24 cellular contexts compared by ENCODE assay signal in the genomic region with DNA sequence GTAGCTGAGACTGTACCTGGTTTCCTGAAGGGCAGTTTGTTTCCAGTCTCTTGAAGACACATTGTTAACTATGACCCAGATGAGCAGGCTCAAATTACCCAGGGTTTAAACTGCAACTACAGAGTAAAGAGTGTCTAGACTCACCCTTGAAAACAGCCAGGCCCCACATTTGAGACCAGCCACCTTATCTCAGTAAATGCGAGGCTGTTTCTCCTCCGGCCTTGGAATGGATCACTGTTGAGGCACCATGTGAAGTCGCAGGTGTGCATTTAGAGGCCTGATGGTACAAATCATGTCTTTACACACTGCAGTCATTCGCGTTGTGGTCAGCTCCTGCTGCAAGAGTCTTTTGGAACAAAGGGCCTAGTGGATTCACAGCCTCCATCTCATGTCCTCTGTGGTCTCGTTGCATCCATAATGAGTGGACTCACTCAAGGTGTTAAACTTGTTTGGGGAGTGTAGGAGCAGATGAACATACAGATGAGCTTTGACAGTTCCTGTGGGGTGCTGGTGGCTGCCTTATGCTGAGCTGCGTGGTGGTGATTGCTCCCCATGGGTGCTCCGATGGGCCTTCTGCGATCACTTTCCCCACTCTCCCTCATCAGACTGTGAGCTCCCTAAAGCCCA. TPM values are rescaled to one million over a fixed set of nuclear protein-coding genes. Genes with fewer than 3 reads are reported as not detected.
A peak's percentile ranks its signal among the peaks of the same experiment; 100 is the strongest.
DNase-seq lines count a peak whose midpoint lies in the region; ATAC-seq and TF ChIP-seq lines count a peak whose summit lies in the region.
"Had no signal": no experiment of that assay in that cellular context is flagged by ENCODE, and none has a peak within 500 bp of the region (broad histone marks: within the 10 kb centered on the region; RNA-seq: fewer than 3 reads in every experiment).

No MANE protein-coding gene starts in this region.

- no peak overlapping the region for H2AFZ ChIP-seq in hepatocyte
- H2AFZ ChIP-seq: GM23248 had no signal

- H3K4me3 Mint-ChIP-seq in activated CD8-positive, alpha-beta T cell treated with anti-CD3 and anti-CD28 coated beads, Interleukin-2, amount 10 ng/mL, durations not matched to agents 7 days and 5 days: no peak overlapping the region
- no peak overlapping the region for H3K4me3 Mint-ChIP-seq in activated CD8-positive, alpha-beta T cell treated with anti-CD3 and anti-CD28 coated beads for 36 hours
- H3K4me3 Mint-ChIP-seq: CD8-positive, alpha-beta T cell had no signal

- DNase-seq in activated CD8-positive, alpha-beta T cell treated with anti-CD3 and anti-CD28 coated beads, Interleukin-2, amount 10 ng/mL, durations not matched to agents 7 days and 5 days: peak; percentile 18
- DNase-seq in activated CD8-positive, alpha-beta T cell treated with anti-CD3 and anti-CD28 coated beads for 36 hours: no peak
- DNase-seq in RWPE2 (ENCODE audit: low spot score) (peak; percentile 19), hepatocyte (ENCODE audit: low spot score) (no peak), stomach (peak; percentile 11), glomerular visceral epithelial cell (ENCODE audit: extremely low spot score) (no peak), foreskin melanocyte (no peak)
- DNase-seq: AML-193; C1 segment of cervical spinal cord; CD8-positive, alpha-beta T cell; DND-41; GM23248; KG1; NCI-H1092 treated with DMSO at 0.1 percent for 48 hours; NCI-H146; NCI-H2029; NCI-H2171; NCI-H524 treated with DMSO at 0.1 percent for 48 hours; NCI-H82; OCI-M1 had no signal

- 72% methylated on average over 9 of the region's 9 CpGs for WGBS in hepatocyte (ENCODE audit: low lambda C conversion rate, missing lambda C conversion rate)
- WGBS in stomach, 5 donors: 80 to 87% (median 82%) methylated on average over 9 of the region's 9 CpGs

- H3K4me1 ChIP-seq in RWPE2 (ENCODE audit: insufficient read depth, poor library complexity, severe bottlenecking) (peaks cover 3% of the 10 kb centered on the region), hepatocyte (ENCODE audit: insufficient read depth) (peaks cover 9% of the 10 kb centered on the region), stomach (peaks cover 0 to 16% (median 10%) of the 10 kb centered on the region in 4 donors)

- H3K36me3 ChIP-seq in RWPE2 (ENCODE audit: low read depth) (no peaks in the 10 kb centered on the region), hepatocyte (replicated peaks; ENCODE audit: insufficient read depth, low read depth) (no peaks in the 10 kb centered on the region), stomach (no peaks in the 10 kb centered on the region)
- H3K36me3 ChIP-seq: HAP-1 had no signal

- POLR2A ChIA-PET in activated CD8-positive, alpha-beta T cell treated with anti-CD3 and anti-CD28 coated beads, Interleukin-2, amount 10 ng/mL, durations not matched to agents 7 days and 5 days (lab: Charles Lee): interaction anchor here (1.1 to 1.2 kb wide), 2 partner anchors 94 to 262 kb away, joined by 3 read pairs; no protein-coding TSS in a partner anchor
- POLR2A ChIA-PET in activated CD8-positive, alpha-beta T cell treated with anti-CD3 and anti-CD28 coated beads for 36 hours (lab: Charles Lee): interaction anchor here (1.5 kb wide), 1 partner anchor 297 kb away, joined by 3 read pairs; no protein-coding TSS in a partner anchor

- H3K9me3 ChIP-seq in RWPE2 (ENCODE audit: severe bottlenecking) (no peaks in the 10 kb centered on the region), hepatocyte (ENCODE audit: low read depth) (no peaks in the 10 kb centered on the region), stomach (no peaks in the 10 kb centered on the region)
- H3K9me3 ChIP-seq: HAP-1 had no signal

- H3K4me3 ChIP-seq in RWPE2 (ENCODE audit: severe bottlenecking) (no peak overlapping the region), hepatocyte (no peak overlapping the region), stomach (no peak overlapping the region)
- H3K4me3 ChIP-seq: GM12878, GM23248, HAP-1 had no signal

- H3K9me2 ChIP-seq in hepatocyte (replicated peaks; ENCODE audit: insufficient read depth): no peaks in the 10 kb centered on the region

- no peaks in the 10 kb centered on the region for H3K27me3 ChIP-seq in RWPE2 (ENCODE audit: insufficient read depth, poor library complexity, severe bottlenecking)
- H3K27me3 ChIP-seq in hepatocyte: no peaks in the 10 kb centered on the region
- no peaks in the 10 kb centered on the region for H3K27me3 ChIP-seq in stomach

- no peak overlapping the region for H3K27ac Mint-ChIP-seq in activated CD8-positive, alpha-beta T cell treated with anti-CD3 and anti-CD28 coated beads, Interleukin-2, amount 10 ng/mL, durations not matched to agents 7 days and 5 days
- H3K27ac Mint-ChIP-seq in activated CD8-positive, alpha-beta T cell treated with anti-CD3 and anti-CD28 coated beads for 36 hours: no peak overlapping the region
- H3K27ac Mint-ChIP-seq: CD8-positive, alpha-beta T cell had no signal

- peaks cover 13% of the 10 kb centered on the region for H3K4me1 Mint-ChIP-seq in activated CD8-positive, alpha-beta T cell treated with anti-CD3 and anti-CD28 coated beads, Interleukin-2, amount 10 ng/mL, durations not matched to agents 7 days and 5 days (ENCODE audit: low read depth)
- peaks cover 16% of the 10 kb centered on the region for H3K4me1 Mint-ChIP-seq in activated CD8-positive, alpha-beta T cell treated with anti-CD3 and anti-CD28 coated beads for 36 hours (ENCODE audit: low read depth)

- H3K9me3 Mint-ChIP-seq in activated CD8-positive, alpha-beta T cell treated with anti-CD3 and anti-CD28 coated beads, Interleukin-2, amount 10 ng/mL, durations not matched to agents 7 days and 5 days (ENCODE audit: insufficient read depth): no peaks in the 10 kb centered on the region
- no peaks in the 10 kb centered on the region for H3K9me3 Mint-ChIP-seq in activated CD8-positive, alpha-beta T cell treated with anti-CD3 and anti-CD28 coated beads for 36 hours
- H3K9me3 Mint-ChIP-seq: CD8-positive, alpha-beta T cell had no signal

- H4K20me1 ChIP-seq in hepatocyte (ENCODE audit: insufficient read depth, poor library complexity, severe bottlenecking): no peaks in the 10 kb centered on the region

- H3K4me2 ChIP-seq in hepatocyte: peak overlapping the region; percentile 36

- ATAC-seq in activated CD8-positive, alpha-beta T cell treated with anti-CD3 and anti-CD28 coated beads, Interleukin-2, amount 10 ng/mL, durations not matched to agents 7 days and 5 days: no peak
- no peak for ATAC-seq in activated CD8-positive, alpha-beta T cell treated with anti-CD3 and anti-CD28 coated beads for 36 hours
- ATAC-seq in RWPE2 (ENCODE audit: low read depth) (no peak; the same call in 2 of the 3 replicates), HG02588 (IDR thresholded peaks at IDR 0.05; ENCODE audit: unreplicated experiment) (no peak)
- ATAC-seq: CD8-positive, alpha-beta T cell; GM12878; Right ventricle myocardium inferior had no signal

- intact Hi-C loops in activated CD8-positive, alpha-beta T cell treated with anti-CD3 and anti-CD28 coated beads for 36 hours (cut with micrococcal nuclease): loop anchor here (10.0 kb wide), 1 partner anchor 394 kb away; no protein-coding TSS in a partner anchor
- intact Hi-C loops in stomach (cut with DNase I; ENCODE audit: low total_unique reads): loop anchor here (10.0 kb wide), 1 partner anchor 94 kb away; no protein-coding TSS in a partner anchor

- no peak for TF ChIP-seq EP300 in stomach (IDR thresholded peaks at IDR 0.05)

- TF ChIP-seq CTCF in activated CD8-positive, alpha-beta T cell treated with anti-CD3 and anti-CD28 coated beads for 36 hours (IDR thresholded peaks at IDR 0.05): no peak
- TF ChIP-seq CTCF in RWPE2 (IDR thresholded peaks at IDR 0.05; ENCODE audit: poor library complexity, severe bottlenecking) (no peak), hepatocyte (IDR thresholded peaks at IDR 0.05; ENCODE audit: poor library complexity) (no peak), stomach (IDR thresholded peaks at IDR 0.05) (no peak)

- CTCF ChIA-PET in activated CD8-positive, alpha-beta T cell treated with anti-CD3 and anti-CD28 coated beads, Interleukin-2, amount 10 ng/mL, durations not matched to agents 7 days and 5 days (lab: Charles Lee): interaction anchor here (1.2 to 3.8 kb wide), 6 partner anchors 15 to 396 kb away, joined by 3 to 43 read pairs (median 16); a partner anchor contains a TSS
- CTCF ChIA-PET in activated CD8-positive, alpha-beta T cell treated with anti-CD3 and anti-CD28 coated beads for 36 hours (lab: Charles Lee): interaction anchor here (0.9 to 3.3 kb wide), 9 partner anchors 13 to 1487 kb away, joined by 3 to 26 read pairs (median 6); no protein-coding TSS in a partner anchor

- no peaks in the 10 kb centered on the region for H3K27me3 Mint-ChIP-seq in activated CD8-positive, alpha-beta T cell treated with anti-CD3 and anti-CD28 coated beads, Interleukin-2, amount 10 ng/mL, durations not matched to agents 7 days and 5 days (ENCODE audit: low read depth)
- H3K27me3 Mint-ChIP-seq in activated CD8-positive, alpha-beta T cell treated with anti-CD3 and anti-CD28 coated beads for 36 hours: no peaks in the 10 kb centered on the region

- H3K27ac ChIP-seq in RWPE2 (ENCODE audit: poor library complexity, severe bottlenecking) (no peak overlapping the region), hepatocyte (peak overlapping the region; percentile 63), stomach (no peak overlapping the region)
- H3K27ac ChIP-seq: GM23248 had no signal

- H3K79me2 ChIP-seq in hepatocyte: no peaks in the 10 kb centered on the region

- H3K36me3 Mint-ChIP-seq in activated CD8-positive, alpha-beta T cell treated with anti-CD3 and anti-CD28 coated beads, Interleukin-2, amount 10 ng/mL, durations not matched to agents 7 days and 5 days (ENCODE audit: low read depth): no peaks in the 10 kb centered on the region
- no peaks in the 10 kb centered on the region for H3K36me3 Mint-ChIP-seq in activated CD8-positive, alpha-beta T cell treated with anti-CD3 and anti-CD28 coated beads for 36 hours (ENCODE audit: low read depth)
- H3K36me3 Mint-ChIP-seq: CD8-positive, alpha-beta T cell had no signal

- TF ChIP-seq POLR2A in stomach (IDR thresholded peaks at IDR 0.05): no peak

RNA-seq across cellular contexts. Expression of a gene that starts 18.5 kb away (rescaled TPM):
- 10 to 100 TPM; 56.1 to 59.1 TPM for total RNA-seq in activated CD8-positive, alpha-beta T cell treated with anti-CD3 and anti-CD28 coated beads, Interleukin-2, amount 10 ng/mL, durations not matched to agents 7 days and 5 days
- 10 to 100 TPM; 39.5 to 40.5 TPM for total RNA-seq in activated CD8-positive, alpha-beta T cell treated with anti-CD3 and anti-CD28 coated beads for 36 hours
- 43.9 and 51.7 TPM in 2 replicates for total RNA-seq in hepatocyte
- 21.2 and 31.6 TPM in 2 replicates for polyA plus RNA-seq in hepatocyte
- 10 to 100 TPM in 4 of 5 donors, 1 to 10 TPM in 1; 6.4 to 54.3 (median 40.6) TPM for total RNA-seq in stomach
- polyA plus RNA-seq in stomach: 1 to 10 TPM; 6.7 to 8.5 (median 7.6) TPM

Comparison
In these comparisons a context has a peak if more than half of its experiments do, and no peak if none do; other contexts are left out.
1. DNase-seq: peak in activated CD8-positive, alpha-beta T cell treated with anti-CD3 and anti-CD28 coated beads, Interleukin-2, amount 10 ng/mL, durations not matched to agents 7 days and 5 days (single experiment), RWPE2 (single experiment) and stomach (single experiment); none in activated CD8-positive, alpha-beta T cell treated with anti-CD3 and anti-CD28 coated beads for 36 hours (single experiment), hepatocyte (single experiment), glomerular visceral epithelial cell (single experiment) and foreskin melanocyte (single experiment).